ENCODE assay signal across 19 cellular contexts in genomic region chr22:29146101-29146560, GRCh38. TPM values are rescaled to one million over a fixed set of nuclear protein-coding genes. Genes with fewer than 3 reads are reported as not detected.
A peak's percentile ranks its signal among the peaks of the same experiment; 100 is the strongest.
DNase-seq lines count a peak whose midpoint lies in the region; ATAC-seq and TF ChIP-seq lines count a peak whose summit lies in the region.
"Had no signal": no experiment of that assay in that cellular context is flagged by ENCODE, and none has a peak within 500 bp of the region (broad histone marks: within the 10 kb centered on the region; RNA-seq: fewer than 3 reads in every experiment).

No MANE protein-coding gene starts in this region.

- H3K27me3 ChIP-seq in lower lobe of right lung (ENCODE audit: low read depth), result no peaks in the 10 kb centered on the region
- no peaks in the 10 kb centered on the region for H3K27me3 ChIP-seq in Karpas-422 (ENCODE audit: low read length)
- H3K27me3 ChIP-seq in tibial nerve, result no peaks in the 10 kb centered on the region
- H3K27me3 ChIP-seq: hepatocyte had no signal

- H4K20me1 ChIP-seq in Karpas-422 (ENCODE audit: insufficient read depth, low read depth, low read length), result no peaks in the 10 kb centered on the region; the same call in 1 of the 2 replicates

- ATAC-seq in lower lobe of right lung (no peak), HG02870 (IDR thresholded peaks at IDR 0.05; ENCODE audit: unreplicated experiment) (no peak)

- H3K4me1 ChIP-seq in lower lobe of right lung (peaks cover 15% of the 10 kb centered on the region), Karpas-422 (ENCODE audit: low read length) (no peaks in the 10 kb centered on the region), tibial nerve (peaks cover 0 to 38% (median 8%) of the 10 kb centered on the region in 4 donors)
- H3K4me1 ChIP-seq: parathyroid adenoma had no signal

- WGBS in tibial nerve, 2 donors, result 81 to 85% methylated on average over 12 of the region's 12 CpGs

- peak; percentile 40 for DNase-seq in activated CD8-positive, alpha-beta memory T cell treated with anti-CD3 and anti-CD28 coated beads for 24 hours
- DNase-seq in activated CD8-positive, alpha-beta memory T cell treated with anti-CD3 and anti-CD28 coated beads, Interleukin-2, amount 50 U/mL, for 4 hours, result no peak
- peak; percentile 25 for DNase-seq in activated CD8-positive, alpha-beta memory T cell treated with anti-CD3 and anti-CD28 coated beads, Interleukin-2, amount 50 U/mL, for 48 hours
- DNase-seq in lower lobe of right lung, result no peak
- no peak for DNase-seq in substantia nigra (lab: John Stamatoyannopoulos, UW)
- DNase-seq in Karpas-422, result no peak
- DNase-seq in tibial nerve (ENCODE audit: low spot score in 2 of 2), result no peak
- DNase-seq: activated B cell treated with CpG ODN at 0.5 μM for 24 hours, activated gamma-delta T cell treated with Interleukin-2 at 50 U/mL for 16 hours, DMS79, NCI-H1105 treated with DMSO at 0.1 percent for 48 hours, NCI-H446 treated with DMSO at 0.1 percent for 48 hours, Right ventricle myocardium superior, trophoblast cell had no signal

- TF ChIP-seq CTCF in lower lobe of right lung (IDR thresholded peaks at IDR 0.05) (no peak), tibial nerve (IDR thresholded peaks at IDR 0.05) (no peak)

- TF ChIP-seq POLR2A in tibial nerve (IDR thresholded peaks at IDR 0.05), result no peak

- H3K36me3 ChIP-seq in lower lobe of right lung, result peaks cover 16% of the 10 kb centered on the region
- H3K36me3 ChIP-seq in Karpas-422 (ENCODE audit: insufficient read depth, low read length), result no peaks in the 10 kb centered on the region
- H3K36me3 ChIP-seq in tibial nerve, result peaks cover 0 to 43% (median 0%) of the 10 kb centered on the region in 3 donors

- H3K79me2 ChIP-seq in Karpas-422 (ENCODE audit: low read length), result no peaks in the 10 kb centered on the region
- H3K79me2 ChIP-seq: hepatocyte, parathyroid adenoma had no signal

- H3K4me2 ChIP-seq in Karpas-422 (ENCODE audit: low read depth, low read length, poor library complexity, severe bottlenecking), result no peak overlapping the region
- H3K4me2 ChIP-seq: hepatocyte had no signal

- H2AFZ ChIP-seq in Karpas-422 (ENCODE audit: low read length), result no peak overlapping the region
- H2AFZ ChIP-seq: hepatocyte, parathyroid adenoma had no signal

- intact Hi-C loops in lower lobe of right lung (cut with DNase I), result no loop called here

- H3K9me2 ChIP-seq in Karpas-422 (replicated peaks; ENCODE audit: insufficient read depth, low read length), result no peaks in the 10 kb centered on the region

- no peak overlapping the region for H3K4me3 ChIP-seq in lower lobe of right lung
- no peak overlapping the region for H3K4me3 ChIP-seq in Karpas-422 (ENCODE audit: low read length)
- H3K4me3 ChIP-seq in tibial nerve, result no peak overlapping the region
- H3K4me3 ChIP-seq: HAP-1, hepatocyte had no signal

- H3K9me3 ChIP-seq in lower lobe of right lung (no peaks in the 10 kb centered on the region), Karpas-422 (ENCODE audit: low read length) (no peaks in the 10 kb centered on the region), tibial nerve (no peaks in the 10 kb centered on the region)
- H3K9me3 ChIP-seq: HAP-1 had no signal

- H3K27ac ChIP-seq in lower lobe of right lung (peak overlapping the region; percentile 34), substantia nigra (ENCODE audit: low read depth, low read length, poor library complexity, severe bottlenecking) (peak overlapping the region; percentile 1), Karpas-422 (ENCODE audit: low read length) (no peak overlapping the region), tibial nerve (peak overlapping the region in 1 of 4 donors; percentile 48)
- H3K27ac ChIP-seq: hepatocyte, parathyroid adenoma had no signal

- H3K9ac ChIP-seq in Karpas-422 (ENCODE audit: low read length), result no peak overlapping the region
- H3K9ac ChIP-seq: parathyroid adenoma had no signal

- TF ChIP-seq EP300 in tibial nerve (IDR thresholded peaks at IDR 0.05), result no peak

RNA-seq across cellular contexts. Expression of gene EMID1, which starts 59.6 kb away (rescaled TPM):
- total RNA-seq in lower lobe of right lung (8.2 TPM), tibial nerve (1 to 10 TPM; 1.0 to 9.9 (median 3.0) TPM)
- 0.26 and 0.32 TPM in 2 replicates for total RNA-seq in Karpas-422 (2014; rRNA removed; shearing (Covaris generic); ENCODE audit: low replicate concordance)
- total RNA-seq: activated B cell treated with CpG ODN at 0.5 μM for 24 hours, HT-29 had no signal

Comparison
In these comparisons a context has a peak if more than half of its experiments do, and no peak if none do; other contexts are left out.
1. DNase-seq: peak in activated CD8-positive, alpha-beta memory T cell treated with anti-CD3 and anti-CD28 coated beads for 24 hours (single experiment) and activated CD8-positive, alpha-beta memory T cell treated with anti-CD3 and anti-CD28 coated beads, Interleukin-2, amount 50 U/mL, for 48 hours (single experiment); none in activated CD8-positive, alpha-beta memory T cell treated with anti-CD3 and anti-CD28 coated beads, Interleukin-2, amount 50 U/mL, for 4 hours (single experiment), lower lobe of right lung (single experiment), substantia nigra (0 of 49), Karpas-422 (single experiment) and tibial nerve (0 of 2).